31 cellular contexts compared by ENCODE assay signal in genomic region chr6:74713941-74714340, GRCh38.
"Had no signal": no experiment of that assay in that cellular context is flagged by ENCODE, and none has a peak within 500 bp of the region (broad histone marks: within the 10 kb centered on the region; RNA-seq: fewer than 3 reads in every experiment).

No MANE protein-coding gene starts in this region.

- H3K4me3 ChIP-seq: adrenal gland, colonic mucosa, SJSA1 had no signal

- H3K27ac Mint-ChIP-seq: activated CD4-positive, alpha-beta memory T cell treated with anti-CD3 and anti-CD28 coated beads for 36 hours; activated CD4-positive, alpha-beta T cell treated with anti-CD3 and anti-CD28 coated beads for 36 hours; activated CD8-positive, alpha-beta memory T cell treated with anti-CD3 and anti-CD28 coated beads, Interleukin-2, amount 10 ng/mL, durations not matched to agents 7 days and 5 days; activated T-cell treated with anti-CD3 and anti-CD28 coated beads, Interleukin-2, amount 50 U/mL, for 72 hours; activated T-helper 2 cell treated with anti-CD3 and anti-CD28 coated beads, Interferon-gamma antibody, Interleukin-2, Interleukin-4, amounts not matched to agents 10 μg/mL and 5 μg/mL and 100 μg/mL, durations not matched to agents 14 hours and 24 hours and 36 hours; T-helper 1 cell treated with Interleukin-12 subunit alpha and Interleukin-12 subunit beta and Interleukin-4 antibody, amounts not matched to agents 30 μg/mL and 1 μg/mL, for 36 hours; T-helper 2 cell treated with Interferon-gamma antibody and Interleukin-4, amounts not matched to agents 5 μg/mL and 100 μg/mL, for 36 hours; WTC11 had no signal

- H3K9me3 Mint-ChIP-seq: activated T-helper 2 cell treated with anti-CD3 and anti-CD28 coated beads, Interferon-gamma antibody, Interleukin-2, Interleukin-4, amounts not matched to agents 10 μg/mL and 5 μg/mL and 100 μg/mL, durations not matched to agents 14 hours and 24 hours and 36 hours; T-helper 1 cell treated with Interleukin-12 subunit alpha and Interleukin-12 subunit beta and Interleukin-4 antibody, amounts not matched to agents 30 μg/mL and 1 μg/mL, for 36 hours; WTC11 had no signal

- H3K27me3 Mint-ChIP-seq: activated CD4-positive, alpha-beta memory T cell treated with anti-CD3 and anti-CD28 coated beads for 36 hours; activated CD4-positive, alpha-beta T cell treated with anti-CD3 and anti-CD28 coated beads for 36 hours; activated CD8-positive, alpha-beta memory T cell treated with anti-CD3 and anti-CD28 coated beads, Interleukin-2, amount 10 ng/mL, durations not matched to agents 7 days and 5 days; central memory CD8-positive, alpha-beta T cell had no signal

- H3K4me3 Mint-ChIP-seq: activated CD4-positive, alpha-beta memory T cell treated with anti-CD3 and anti-CD28 coated beads for 36 hours; activated CD4-positive, alpha-beta T cell treated with anti-CD3 and anti-CD28 coated beads for 36 hours; activated CD8-positive, alpha-beta memory T cell treated with anti-CD3 and anti-CD28 coated beads, Interleukin-2, amount 10 ng/mL, durations not matched to agents 7 days and 5 days; activated T-cell treated with anti-CD3 and anti-CD28 coated beads, Interleukin-2, amount 50 U/mL, for 72 hours; central memory CD8-positive, alpha-beta T cell; T-helper 1 cell treated with Interleukin-12 subunit alpha and Interleukin-12 subunit beta and Interleukin-4 antibody, amounts not matched to agents 30 μg/mL and 1 μg/mL, for 36 hours; T-helper 2 cell treated with Interferon-gamma antibody and Interleukin-4, amounts not matched to agents 5 μg/mL and 100 μg/mL, for 36 hours; WTC11 had no signal

- DNase-seq: activated CD4-positive, alpha-beta memory T cell treated with anti-CD3 and anti-CD28 coated beads for 36 hours; activated CD4-positive, alpha-beta T cell treated with anti-CD3 and anti-CD28 coated beads for 36 hours; activated CD4-positive, alpha-beta T cell treated with anti-CD3 and anti-CD28 coated beads, Interleukin-2, amount 50 U/mL, for 1 hour; activated CD8-positive, alpha-beta memory T cell treated with anti-CD3 and anti-CD28 coated beads, Interleukin-2, amount 10 ng/mL, durations not matched to agents 7 days and 5 days; activated CD8-positive, alpha-beta memory T cell treated with anti-CD3 and anti-CD28 coated beads, Interleukin-2, amount 50 U/mL, for 48 hours; activated gamma-delta T cell; activated naive CD4-positive, alpha-beta T cell treated with Interleukin-2 at 50 U/mL for 16 hours; activated T-cell treated with anti-CD3 and anti-CD28 coated beads, Interleukin-2, amount 50 U/mL, for 72 hours; adrenal gland; brain microvascular endothelial cell; colonic mucosa; MM.1S; NCI-H1092 treated with DMSO at 0.1 percent for 48 hours; NCI-H1417; NCI-H146; NCI-H187 treated with DMSO at 0.1 percent for 48 hours; NCI-H2081; NCI-H2171 treated with DMSO at 0.1 percent for 48 hours; NCI-H2227 treated with DMSO at 0.1 percent for 48 hours; NCI-H446 treated with DMSO at 0.1 percent for 48 hours; NCI-H524; NCI-H69; SHP77; SK-N-SH had no signal

- H3K4me1 Mint-ChIP-seq: activated CD4-positive, alpha-beta T cell treated with anti-CD3 and anti-CD28 coated beads for 36 hours; activated CD8-positive, alpha-beta memory T cell treated with anti-CD3 and anti-CD28 coated beads, Interleukin-2, amount 10 ng/mL, durations not matched to agents 7 days and 5 days; central memory CD8-positive, alpha-beta T cell; WTC11 had no signal

- H3K36me3 Mint-ChIP-seq: activated CD4-positive, alpha-beta memory T cell treated with anti-CD3 and anti-CD28 coated beads for 36 hours; activated CD8-positive, alpha-beta memory T cell treated with anti-CD3 and anti-CD28 coated beads, Interleukin-2, amount 10 ng/mL, durations not matched to agents 7 days and 5 days; activated naive CD4-positive, alpha-beta T cell treated with anti-CD3 and anti-CD28 coated beads, Interleukin-2, amount 50 U/mL, for 72 hours; WTC11 had no signal
